Comparison of ENCODE assay signal across 17 cellular contexts in the genomic region with DNA sequence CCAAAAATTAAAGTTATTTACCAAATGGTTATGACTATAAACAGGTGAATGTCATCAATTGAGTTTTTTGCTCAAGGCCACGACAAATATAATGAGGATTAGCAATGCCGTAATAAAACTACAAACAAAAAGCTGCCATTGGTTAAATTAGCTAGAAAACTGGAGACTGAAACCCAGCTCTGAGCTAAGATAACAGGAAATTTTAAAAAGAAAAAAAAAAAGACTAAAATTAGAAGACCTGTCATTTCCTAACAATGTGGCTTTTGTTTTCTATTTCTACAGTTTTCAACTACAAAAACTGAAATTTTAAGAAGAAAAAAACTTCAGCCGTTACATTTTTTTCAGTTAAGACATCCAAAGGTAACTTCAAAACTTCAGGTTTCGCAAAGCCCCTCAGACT. TPM values are rescaled to one million over a fixed set of nuclear protein-coding genes. Genes with fewer than 3 reads are reported as not detected.
A peak's percentile ranks its signal among the peaks of the same experiment; 100 is the strongest.
DNase-seq lines count a peak whose midpoint lies in the region; ATAC-seq and TF ChIP-seq lines count a peak whose summit lies in the region.
"Had no signal": no experiment of that assay in that cellular context is flagged by ENCODE, and none has a peak within 500 bp of the region (broad histone marks: within the 10 kb centered on the region; RNA-seq: fewer than 3 reads in every experiment).

No MANE protein-coding gene starts in this region.

- no peaks in the 10 kb centered on the region for H3K27me3 Mint-ChIP-seq in CD4-positive, CD25-positive, alpha-beta regulatory T cell

- ATAC-seq in CD4-positive, CD25-positive, alpha-beta regulatory T cell (ENCODE audit: low read depth in 2 of 2), result peak in 1 of 2 donors; percentile 42
- ATAC-seq in GM21825 (IDR thresholded peaks at IDR 0.05; ENCODE audit: unreplicated experiment) (no peak), omental fat pad (ENCODE audit: low FRiP score) (no peak)

- H3K27ac ChIP-seq in CD4-positive, CD25-positive, alpha-beta regulatory T cell (ENCODE audit: insufficient read depth, low read length, poor library complexity, severe bottlenecking), result peak overlapping the region; percentile 87
- peak overlapping the region; percentile 94 for H3K27ac ChIP-seq in MM.1S (ENCODE audit: low read length)
- H3K27ac ChIP-seq in effector memory CD4-positive, alpha-beta T cell (ENCODE audit: insufficient read depth, low read length, poor library complexity, severe bottlenecking), result peak overlapping the region; percentile 40
- H3K27ac ChIP-seq: colonic mucosa had no signal

- H2AFZ ChIP-seq in MM.1S (ENCODE audit: low read length), result peak overlapping the region; percentile 67; the same call in 1 of the 2 replicates

- H3K9ac ChIP-seq in MM.1S (ENCODE audit: low read length), result peak overlapping the region; percentile 59

- peak overlapping the region; percentile 76 to 92 (median 84) for H3K4me3 Mint-ChIP-seq in CD4-positive, CD25-positive, alpha-beta regulatory T cell
- H3K4me3 Mint-ChIP-seq: CD14-positive monocyte had no signal

- peaks cover 35 to 92% (median 60%) of the 10 kb centered on the region in 4 donors for H3K4me1 Mint-ChIP-seq in CD4-positive, CD25-positive, alpha-beta regulatory T cell

- peaks cover 94% of the 10 kb centered on the region for H3K4me1 ChIP-seq in CD4-positive, CD25-positive, alpha-beta regulatory T cell (ENCODE audit: control insufficient read depth, insufficient read depth, low read length, poor library complexity, severe bottlenecking)
- H3K4me1 ChIP-seq in MM.1S (ENCODE audit: low read length), result peaks cover 42% of the 10 kb centered on the region
- peaks cover 15% of the 10 kb centered on the region for H3K4me1 ChIP-seq in effector memory CD4-positive, alpha-beta T cell (ENCODE audit: control insufficient read depth, insufficient read depth, low read length, poor library complexity, severe bottlenecking)
- H3K4me1 ChIP-seq: colonic mucosa had no signal

- no peaks in the 10 kb centered on the region for H4K20me1 ChIP-seq in MM.1S (ENCODE audit: insufficient read depth, low read length)

- H3K27me3 ChIP-seq in CD4-positive, CD25-positive, alpha-beta regulatory T cell (ENCODE audit: control insufficient read depth, insufficient read depth, low read length), result no peaks in the 10 kb centered on the region
- H3K27me3 ChIP-seq in GM06990 (replicated peaks; ENCODE audit: control insufficient read depth, insufficient read depth, low read length), result no peaks in the 10 kb centered on the region
- H3K27me3 ChIP-seq in MM.1S (replicated peaks; ENCODE audit: insufficient read depth, low read length), result no peaks in the 10 kb centered on the region
- no peaks in the 10 kb centered on the region for H3K27me3 ChIP-seq in effector memory CD4-positive, alpha-beta T cell (replicated peaks; ENCODE audit: control insufficient read depth, insufficient read depth, low read length, poor library complexity, severe bottlenecking)
- H3K27me3 ChIP-seq: colonic mucosa had no signal

- peak overlapping the region; percentile 75 for H3K4me3 ChIP-seq in CD4-positive, CD25-positive, alpha-beta regulatory T cell (ENCODE audit: low read depth, low read length)
- H3K4me3 ChIP-seq in GM06990 (replicated peaks; ENCODE audit: low read depth, low read length) (peak overlapping the region; percentile 44), MM.1S (ENCODE audit: low read length) (peak overlapping the region; percentile 53)
- no peak overlapping the region for H3K4me3 ChIP-seq in effector memory CD4-positive, alpha-beta T cell (ENCODE audit: insufficient read depth, low read depth, low read length, poor library complexity, severe bottlenecking)
- H3K4me3 ChIP-seq: colonic mucosa had no signal

- H3K9me3 Mint-ChIP-seq in CD4-positive, CD25-positive, alpha-beta regulatory T cell, result no peaks in the 10 kb centered on the region

- peak in 2 of 3 donors; percentile 41 to 69 for DNase-seq in CD4-positive, CD25-positive, alpha-beta regulatory T cell
- DNase-seq in GM06990 (ENCODE audit: extremely low read depth, insufficient read length), result peak; percentile 69
- DNase-seq in MM.1S, result peak; percentile 62
- no peak for DNase-seq in effector memory CD4-positive, alpha-beta T cell
- no peak for DNase-seq in SIG-M5 treated with dmso at 0.1 percent for 504 hours (lab: John Stamatoyannopoulos, UW; ENCODE audit: unreplicated experiment)
- no peak for DNase-seq in omental fat pad (ENCODE audit: low spot score)
- DNase-seq: activated CD8-positive, alpha-beta memory T cell treated with anti-CD3 and anti-CD28 coated beads, Interleukin-2, amount 50 U/mL, for 48 hours; aorta; colonic mucosa; NCI-H446; stimulated activated naive CD4-positive, alpha-beta T cell treated with Interleukin-2 at 50 U/mL for 16 hours had no signal

- peak overlapping the region; percentile 89 to 95 (median 89) for H3K27ac Mint-ChIP-seq in CD4-positive, CD25-positive, alpha-beta regulatory T cell

- no peaks in the 10 kb centered on the region for H3K9me2 ChIP-seq in MM.1S (replicated peaks; ENCODE audit: insufficient read depth, low read length)

- H3K4me2 ChIP-seq in MM.1S (ENCODE audit: low read depth, low read length), result peak overlapping the region; percentile 77

- peaks cover 76% of the 10 kb centered on the region for H3K79me2 ChIP-seq in MM.1S (ENCODE audit: low read length)

- H3K9me3 ChIP-seq in CD4-positive, CD25-positive, alpha-beta regulatory T cell (ENCODE audit: control insufficient read depth in 2 of 2, low read length in 2 of 2), result no peaks in the 10 kb centered on the region
- H3K9me3 ChIP-seq in MM.1S (replicated peaks; ENCODE audit: insufficient read depth, low read length), result no peaks in the 10 kb centered on the region
- H3K9me3 ChIP-seq in effector memory CD4-positive, alpha-beta T cell (ENCODE audit: control insufficient read depth, low read length), result no peaks in the 10 kb centered on the region
- H3K9me3 ChIP-seq: colonic mucosa had no signal

- peaks cover 20% of the 10 kb centered on the region for H3F3A ChIP-seq in MM.1S (ENCODE audit: insufficient read depth, low read length)

- H3K36me3 Mint-ChIP-seq in CD4-positive, CD25-positive, alpha-beta regulatory T cell, result peaks cover 6% of the 10 kb centered on the region

- H3K36me3 ChIP-seq in CD4-positive, CD25-positive, alpha-beta regulatory T cell (ENCODE audit: control insufficient read depth, insufficient read depth, low read length), result no peaks in the 10 kb centered on the region
- H3K36me3 ChIP-seq in GM06990 (ENCODE audit: control insufficient read depth, insufficient read depth, low read length), result no peaks in the 10 kb centered on the region; the same call in 1 of the 2 replicates
- no peaks in the 10 kb centered on the region for H3K36me3 ChIP-seq in MM.1S (replicated peaks; ENCODE audit: insufficient read depth, low read length)
- no peaks in the 10 kb centered on the region for H3K36me3 ChIP-seq in effector memory CD4-positive, alpha-beta T cell (ENCODE audit: control insufficient read depth, insufficient read depth, low read length)
- H3K36me3 ChIP-seq: colonic mucosa had no signal

- TF ChIP-seq CTCF in GM06990 (IDR thresholded peaks at IDR 0.05; ENCODE audit: insufficient read depth, low read length, poor library complexity, severe bottlenecking), result no peak
- no peak for TF ChIP-seq CTCF in MM.1S (IDR thresholded peaks at IDR 0.05; ENCODE audit: low read length)
- no peak for TF ChIP-seq CTCF in omental fat pad (IDR thresholded peaks at IDR 0.05)

RNA-seq across cellular contexts. Expression of a gene that starts 9.7 kb away (rescaled TPM):
- 150 TPM for total RNA-seq in CD4-positive, CD25-positive, alpha-beta regulatory T cell
- 10 to 100 TPM; 14.1 to 18.5 (median 14.5) TPM for polyA plus RNA-seq in CD4-positive, CD25-positive, alpha-beta regulatory T cell
- 10 to 100 TPM; 20.0 to 43.3 (median 33.5) TPM for total RNA-seq in omental fat pad

RNA-seq across cellular contexts. Expression of a gene that starts 15.0 kb away (rescaled TPM):
- 54.1 TPM for total RNA-seq in CD4-positive, CD25-positive, alpha-beta regulatory T cell
- 100 to 1,000 TPM; 421 to 504 (median 464) TPM for polyA plus RNA-seq in CD4-positive, CD25-positive, alpha-beta regulatory T cell
- 100 to 1,000 TPM; 137 to 194 (median 166) TPM for total RNA-seq in omental fat pad

RNA-seq across cellular contexts. Expression of a gene that starts 15.2 kb away (rescaled TPM):
- not detected for total RNA-seq in CD4-positive, CD25-positive, alpha-beta regulatory T cell
- polyA plus RNA-seq in CD4-positive, CD25-positive, alpha-beta regulatory T cell, result not detected
- not detected for total RNA-seq in omental fat pad
- total RNA-seq: aorta, colonic mucosa, epithelial cell of proximal tubule, LHCN-M2, SK-MEL-5, skeletal muscle tissue had no signal
- polyA plus RNA-seq: aorta, CD14-positive monocyte had no signal

RNA-seq across cellular contexts. Expression of a gene that starts 39.1 kb away (rescaled TPM):
- 83.2 TPM for total RNA-seq in CD4-positive, CD25-positive, alpha-beta regulatory T cell
- 10 to 100 TPM; 13.2 to 15.4 (median 14.7) TPM for polyA plus RNA-seq in CD4-positive, CD25-positive, alpha-beta regulatory T cell
- total RNA-seq in omental fat pad, result 10 to 100 TPM in 2 of 4 donors, 1 to 10 TPM in 2; 5.8 to 28.7 (median 13.3) TPM

Comparison
In these comparisons a context has a peak if more than half of its experiments do, and no peak if none do; other contexts are left out.
1. DNase-seq: peak in CD4-positive, CD25-positive, alpha-beta regulatory T cell (2 of 3), GM06990 (single experiment) and MM.1S (single experiment); none in effector memory CD4-positive, alpha-beta T cell (0 of 3), SIG-M5 treated with dmso at 0.1 percent for 504 hours (single experiment) and omental fat pad (single experiment).
2. H3K27ac ChIP-seq: peak in every context shown above with its lines; median percentile 94 in MM.1S; 87 in CD4-positive, CD25-positive, alpha-beta regulatory T cell; 40 in effector memory CD4-positive, alpha-beta T cell.